Comparison of ENCODE assay signal across 21 cellular contexts in genomic region chr12:12550277-12550676, GRCh38.
"Had no signal": no experiment of that assay in that cellular context is flagged by ENCODE, and none has a peak within 500 bp of the region (broad histone marks: within the 10 kb centered on the region; RNA-seq: fewer than 3 reads in every experiment).

No MANE protein-coding gene starts in this region.

- H3K36me3 ChIP-seq: suprapubic skin, thyroid gland, upper lobe of left lung, uterus had no signal

- H3K36me3 Mint-ChIP-seq: natural killer cell treated with Interleukin-12 subunit alpha and Interleukin-12 subunit beta and Interleukin-15 and Interleukin-18, amount 100 ng/mL, for 72 hours had no signal

- H3K9me3 Mint-ChIP-seq: natural killer cell treated with Interleukin-12 subunit alpha and Interleukin-12 subunit beta and Interleukin-15 and Interleukin-18, amount 100 ng/mL, for 72 hours had no signal

- DNase-seq: dermis blood vessel endothelial cell; foreskin melanocyte; heart left ventricle; hippocampal formation; left colon; left ventricle myocardium superior; mesenchymal stem cell; midbrain; occipital lobe; pancreas; right cardiac atrium; stimulated activated CD4-positive, alpha-beta T cell treated with anti-CD3 and anti-CD28 coated beads, Interleukin-2, amount 100 ng/mL, for 48 hours; stimulated activated naive CD4-positive, alpha-beta T cell treated with Interleukin-2 at 50 U/mL for 16 hours; thyroid gland; upper lobe of left lung; uterus had no signal

- H3K27ac Mint-ChIP-seq: natural killer cell treated with Interleukin-12 subunit alpha and Interleukin-12 subunit beta and Interleukin-15 and Interleukin-18, amount 100 ng/mL, for 72 hours; progenitor cell of endocrine pancreas had no signal

- H3K4me3 Mint-ChIP-seq: natural killer cell treated with Interleukin-12 subunit alpha and Interleukin-12 subunit beta and Interleukin-15 and Interleukin-18, amount 100 ng/mL, for 72 hours had no signal

- H3K9me3 ChIP-seq: heart left ventricle, pancreas, suprapubic skin, thyroid gland, upper lobe of left lung, uterus had no signal

- H3K27ac ChIP-seq: heart left ventricle, pancreas, suprapubic skin, thyroid gland, upper lobe of left lung, uterus had no signal

- H3K4me3 ChIP-seq: heart left ventricle, lung, pancreas, smooth muscle cell, suprapubic skin, thyroid gland, upper lobe of left lung, uterus had no signal

- H3K27me3 ChIP-seq: heart left ventricle, pancreas, suprapubic skin, thyroid gland, upper lobe of left lung, uterus had no signal

- ATAC-seq: heart left ventricle; left colon; left ventricle myocardium superior; natural killer cell treated with Interleukin-12 subunit alpha and Interleukin-12 subunit beta and Interleukin-15 and Interleukin-18, amount 100 ng/mL, for 72 hours; pancreas; right cardiac atrium had no signal

- H3K27me3 Mint-ChIP-seq: progenitor cell of endocrine pancreas had no signal

- H3K4me1 ChIP-seq: suprapubic skin, upper lobe of left lung, uterus had no signal
